8 cellular contexts compared by ENCODE assay signal in the genomic region with DNA sequence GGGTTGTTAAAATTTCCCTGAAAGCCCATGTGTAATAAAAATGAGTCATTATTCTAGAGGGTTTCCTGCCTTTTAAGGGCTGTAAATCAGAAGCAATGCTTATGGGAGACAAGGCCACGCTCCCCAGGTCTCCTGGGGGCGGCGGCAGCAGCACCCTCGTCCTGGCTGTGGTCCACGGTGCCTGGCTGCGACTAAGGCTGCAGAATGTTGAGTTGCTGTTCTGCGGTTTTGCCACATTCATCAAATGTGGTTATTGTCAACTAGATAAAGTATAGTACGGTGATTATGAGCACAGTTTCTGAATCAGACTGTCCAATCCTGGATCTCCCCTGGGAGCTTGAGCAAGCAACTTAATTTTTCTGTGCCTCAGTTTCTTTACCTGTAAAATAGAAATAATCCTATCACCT. TPM values are rescaled to one million over a fixed set of nuclear protein-coding genes. Genes with fewer than 3 reads are reported as not detected.
DNase-seq lines count a peak whose midpoint lies in the region; ATAC-seq, FAIRE-seq and TF ChIP-seq lines count a peak whose summit lies in the region.

No MANE protein-coding gene starts in this region.

- H3K4me3 ChIP-seq in fibroblast of the aortic adventitia (ENCODE audit: low read depth, low read length) (no peak overlapping the region), thoracic aorta (no peak overlapping the region), prostate gland (no peak overlapping the region)

- H3K4me1 Mint-ChIP-seq in activated CD4-positive, alpha-beta T cell treated with anti-CD3 and anti-CD28 coated beads, Interleukin-2, amount 10 ng/mL, durations not matched to agents 7 days and 5 days: peaks cover 59% of the 10 kb centered on the region

- H3K9me3 Mint-ChIP-seq in activated CD4-positive, alpha-beta T cell treated with anti-CD3 and anti-CD28 coated beads, Interleukin-2, amount 10 ng/mL, durations not matched to agents 7 days and 5 days: no peaks in the 10 kb centered on the region

- H3K27ac ChIP-seq in thoracic aorta: no peak overlapping the region
- H3K27ac ChIP-seq in prostate gland: no peak overlapping the region

- TF ChIP-seq POLR2A in GM12891 (IDR thresholded peaks at IDR 0.05; ENCODE audit: low read depth, low read length): no peak
- TF ChIP-seq POLR2A in prostate gland (IDR thresholded peaks at IDR 0.05): no peak

- peak overlapping the region; percentile 77 for H3K27ac Mint-ChIP-seq in activated CD4-positive, alpha-beta T cell treated with anti-CD3 and anti-CD28 coated beads, Interleukin-2, amount 10 ng/mL, durations not matched to agents 7 days and 5 days

- H3K36me3 Mint-ChIP-seq in activated CD4-positive, alpha-beta T cell treated with anti-CD3 and anti-CD28 coated beads, Interleukin-2, amount 10 ng/mL, durations not matched to agents 7 days and 5 days (ENCODE audit: low read depth): no peaks in the 10 kb centered on the region

- H3K36me3 ChIP-seq in thoracic aorta (no peaks in the 10 kb centered on the region), prostate gland (no peaks in the 10 kb centered on the region)

- TF ChIP-seq CTCF in fibroblast of the aortic adventitia (IDR thresholded peaks at IDR 0.05; ENCODE audit: insufficient read depth, low read length) (no peak), thoracic aorta (IDR thresholded peaks at IDR 0.05) (no peak), prostate gland (IDR thresholded peaks at IDR 0.05) (no peak)

- no peaks in the 10 kb centered on the region for H3K9me3 ChIP-seq in thoracic aorta
- H3K9me3 ChIP-seq in prostate gland: no peaks in the 10 kb centered on the region

- DNase-seq in GM12891 (ENCODE audit: insufficient read length, low spot score) (no peak), fibroblast of the aortic adventitia (ENCODE audit: low read depth) (peak; percentile 84), thoracic aorta (ENCODE audit: low spot score) (no peak), prostate gland (ENCODE audit: low spot score) (no peak), cerebellar cortex (ENCODE audit: low spot score) (no peak)
- peak; percentile 59 for DNase-seq in activated CD4-positive, alpha-beta T cell treated with anti-CD3 and anti-CD28 coated beads, Interleukin-2, amount 10 ng/mL, durations not matched to agents 7 days and 5 days

- 29% methylated on average over 8 of the region's 8 CpGs for WGBS in prostate gland

- peak; percentile 40 for ATAC-seq in HG03565 (IDR thresholded peaks at IDR 0.05; ENCODE audit: unreplicated experiment)
- peak; percentile 41 for ATAC-seq in thoracic aorta (ENCODE audit: insufficient number of reproducible peaks, low FRiP score, low read depth)
- ATAC-seq in HG03439 (IDR thresholded peaks at IDR 0.05; ENCODE audit: unreplicated experiment): no peak

- intact Hi-C loops in prostate gland (cut with DNase I): no loop called here

- CTCF ChIA-PET in activated CD4-positive, alpha-beta T cell treated with anti-CD3 and anti-CD28 coated beads, Interleukin-2, amount 10 ng/mL, durations not matched to agents 7 days and 5 days (lab: Charles Lee): interaction anchor here (0.9 to 1.2 kb wide), 2 partner anchors 9 to 82 kb away, joined by 3 to 4 read pairs; no protein-coding TSS in a partner anchor

- no peaks in the 10 kb centered on the region for H3K27me3 ChIP-seq in thoracic aorta (replicated peaks; ENCODE audit: insufficient read depth)
- H3K27me3 ChIP-seq in prostate gland (replicated peaks; ENCODE audit: insufficient read depth): no peaks in the 10 kb centered on the region

- peak overlapping the region; percentile 6 for H3K4me3 Mint-ChIP-seq in activated CD4-positive, alpha-beta T cell treated with anti-CD3 and anti-CD28 coated beads, Interleukin-2, amount 10 ng/mL, durations not matched to agents 7 days and 5 days

- POLR2A ChIA-PET in activated CD4-positive, alpha-beta T cell treated with anti-CD3 and anti-CD28 coated beads, Interleukin-2, amount 10 ng/mL, durations not matched to agents 7 days and 5 days (lab: Charles Lee): no interaction called here

- H3K27me3 Mint-ChIP-seq in activated CD4-positive, alpha-beta T cell treated with anti-CD3 and anti-CD28 coated beads, Interleukin-2, amount 10 ng/mL, durations not matched to agents 7 days and 5 days: no peaks in the 10 kb centered on the region

- H3K4me1 ChIP-seq in thoracic aorta (ENCODE audit: control insufficient read depth in 1 of 2, low read depth in 2 of 2) (peaks cover 5 to 10% of the 10 kb centered on the region in 2 donors), prostate gland (replicated peaks) (no peaks in the 10 kb centered on the region)

- FAIRE-seq in GM12891 (lab: Jason Lieb, UNC): peak; percentile 89

TF ChIP-seq in GM12891, 5 proteins besides CTCF, POLR2A, EP300 and RAD21:
- TF ChIP-seq TAF1 (IDR thresholded peaks at IDR 0.05; ENCODE audit: low read depth, low read length) (no peak), POLR2AphosphoS5 (IDR thresholded peaks at IDR 0.05; ENCODE audit: low read depth, low read length) (no peak), PAX5 (IDR thresholded peaks at IDR 0.05; ENCODE audit: insufficient read depth, low read length, severe bottlenecking) (peak; percentile 57), SPI1 (IDR thresholded peaks at IDR 0.05; ENCODE audit: low read depth, low read length) (no peak), POU2F2 (IDR thresholded peaks at IDR 0.05; ENCODE audit: low read depth, low read length) (no peak)

RNA-seq across cellular contexts. Expression of a gene that starts 11.9 kb away (rescaled TPM):
- 46.8 TPM for polyA plus RNA-seq in GM12891 (2012; ENCODE audit: low read depth, missing spikeins)
- 10 to 100 TPM; 59.9 to 80.1 TPM for total RNA-seq in activated CD4-positive, alpha-beta T cell treated with anti-CD3 and anti-CD28 coated beads, Interleukin-2, amount 10 ng/mL, durations not matched to agents 7 days and 5 days
- 10.8 and 81.3 TPM in 2 replicates for total RNA-seq in fibroblast of the aortic adventitia (ENCODE audit: low replicate concordance)
- total RNA-seq in thoracic aorta: 10 to 100 TPM; 85.9 to 89.4 TPM
- 10 to 100 TPM; 40.3 to 73.7 TPM for total RNA-seq in prostate gland

Comparison
In these comparisons a context has a peak if more than half of its experiments do, and no peak if none do; other contexts are left out.
1. DNase-seq: peak in activated CD4-positive, alpha-beta T cell treated with anti-CD3 and anti-CD28 coated beads, Interleukin-2, amount 10 ng/mL, durations not matched to agents 7 days and 5 days (single experiment) and fibroblast of the aortic adventitia (single experiment); none in GM12891 (single experiment), thoracic aorta (single experiment), prostate gland (single experiment) and cerebellar cortex (single experiment).